1 cellular context compared by ENCODE assay signal in the genomic region with DNA sequence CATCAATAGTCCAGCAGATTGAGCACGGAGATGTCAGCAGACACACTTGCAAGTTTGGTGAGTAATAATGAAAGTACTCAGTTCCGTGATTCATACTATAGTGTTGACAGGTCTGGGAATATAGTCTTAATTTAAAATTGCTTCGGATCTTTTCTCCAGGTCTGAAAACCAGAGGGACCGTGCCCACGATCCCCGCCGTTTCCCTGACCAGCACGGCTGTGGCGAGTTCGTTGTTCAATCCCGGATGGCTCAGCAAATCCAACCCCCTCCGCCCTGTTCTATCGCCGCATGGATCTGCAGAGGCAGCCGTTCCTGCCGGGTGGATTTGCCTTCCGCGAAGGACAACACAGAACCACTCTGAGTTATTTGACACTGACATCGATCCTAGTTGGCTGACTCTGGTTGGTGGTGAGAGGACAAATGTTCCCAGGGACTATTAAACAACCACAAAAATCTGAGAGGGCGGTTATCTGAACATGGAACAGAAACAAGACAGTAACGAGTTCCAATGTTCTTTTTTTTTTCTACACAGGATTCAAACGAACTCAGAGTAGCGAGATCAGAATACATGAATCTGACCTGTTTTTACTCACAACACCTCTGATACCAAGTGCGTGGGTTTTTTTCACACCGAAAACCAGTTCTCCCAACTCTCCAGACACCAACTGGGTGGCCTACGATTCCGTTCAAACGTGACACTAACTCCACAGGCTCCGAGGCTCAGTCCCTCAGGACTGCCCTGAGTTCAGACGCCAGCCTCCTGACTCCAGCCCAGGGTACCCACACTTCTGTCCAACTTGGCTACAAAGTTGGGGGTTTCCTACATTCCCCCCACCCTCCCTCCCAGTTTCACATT.
A peak's percentile ranks its signal among the peaks of the same experiment; 100 is the strongest.
TF ChIP-seq lines count a peak whose summit lies in the region.

No MANE protein-coding gene starts in this region.

TF ChIP-seq in K562, 482 proteins besides CTCF, POLR2A, EP300 and RAD21 (continued from another document):
- TF ChIP-seq AFF4 (CRISPR knock-in tag; IDR thresholded peaks at IDR 0.05) (no peak), ZNF584 (CRISPR knock-in tag; IDR thresholded peaks at IDR 0.05; ENCODE audit: low read depth) (no peak), MYC (IDR thresholded peaks at IDR 0.05; ENCODE audit: low read depth, low read length) (0 out of 2 replicates have a peak, but pooled peaks have one; percentile 43), MYC (CRISPR knock-in tag; IDR thresholded peaks at IDR 0.05; ENCODE audit: borderline replicate concordance, low read depth) (no peak), ZFP36 (IDR thresholded peaks at IDR 0.05; ENCODE audit: low read depth, low read length, partially characterized antibody) (peak; percentile 46)
